8 cellular contexts compared by ENCODE assay signal in the genomic region with DNA sequence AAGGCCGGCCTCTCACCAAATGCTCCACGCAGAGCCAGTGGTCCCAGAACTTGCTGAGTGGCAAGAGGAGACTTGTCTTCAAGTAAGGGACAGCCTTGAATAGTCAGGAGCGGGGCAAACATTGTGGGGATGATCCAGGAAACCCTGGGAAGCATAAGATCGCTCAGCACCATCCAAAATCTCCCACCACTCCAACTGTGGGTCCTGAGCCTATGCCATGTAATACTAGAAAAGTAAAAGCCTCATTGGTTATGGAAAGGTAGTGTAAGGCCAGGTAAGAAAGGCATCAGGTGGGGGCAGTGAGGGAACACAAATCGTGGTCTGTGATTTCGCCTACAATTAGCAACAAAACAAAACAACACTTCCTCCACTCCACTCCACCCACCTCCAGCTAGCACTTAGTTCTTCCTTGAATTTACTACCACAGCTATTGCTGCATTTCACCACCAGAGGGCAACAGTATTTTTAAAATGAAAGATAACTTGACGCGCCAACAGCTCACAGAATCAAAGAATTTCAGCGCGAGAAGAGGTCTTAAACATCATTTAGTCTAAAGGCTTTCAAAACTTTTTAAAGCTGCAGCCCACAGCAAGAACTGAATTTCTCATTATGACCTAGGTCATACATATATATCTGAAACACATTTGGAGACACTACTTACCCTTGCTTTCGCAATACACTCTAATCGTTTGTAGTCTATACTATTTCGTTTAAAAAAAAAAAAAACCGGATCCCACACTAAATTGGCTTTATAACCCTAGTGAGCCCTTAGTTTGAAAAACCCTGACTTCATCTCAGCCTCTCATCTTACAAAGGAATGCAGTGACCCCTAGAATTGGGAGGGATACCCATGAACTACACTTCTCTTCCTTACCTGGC. TPM values are rescaled to one million over a fixed set of nuclear protein-coding genes. Genes with fewer than 3 reads are reported as not detected.
A peak's percentile ranks its signal among the peaks of the same experiment; 100 is the strongest.
DNase-seq lines count a peak whose midpoint lies in the region; ATAC-seq, FAIRE-seq and TF ChIP-seq lines count a peak whose summit lies in the region.

No MANE protein-coding gene starts in this region.

- H3K36me3 Mint-ChIP-seq in T-helper 17 cell (ENCODE audit: low read depth), result no peaks in the 10 kb centered on the region

- FAIRE-seq in GM12891 (lab: Jason Lieb, UNC) (peak; percentile 55), HepG2 (lab: Jason Lieb, UNC) (peak; percentile 36)

- H3K27me3 Mint-ChIP-seq in T-helper 17 cell, result no peaks in the 10 kb centered on the region

- POLR2A ChIA-PET in HepG2 (lab: Yijun Ruan, JAX), result interaction anchor here (0.8 to 1.5 kb wide), 3 partner anchors 62 to 74 kb away, joined by 3 to 6 read pairs (median 4); partner anchors contain the start of gene MFSD1

- peak; percentile 63 for ATAC-seq in HG02798 (IDR thresholded peaks at IDR 0.05; ENCODE audit: poor library complexity, unreplicated experiment)
- ATAC-seq in T-helper 17 cell, result peak; percentile 71
- peak; percentile 72 for ATAC-seq in HepG2

- H3K79me2 ChIP-seq in HepG2 (ENCODE audit: insufficient read depth, low read length), result no peaks in the 10 kb centered on the region

- H3K4me1 Mint-ChIP-seq in T-helper 17 cell, result peaks cover 18% of the 10 kb centered on the region

- no peaks in the 10 kb centered on the region for H3K36me3 ChIP-seq in HepG2 (replicated peaks in 1 of 2; ENCODE audit: control insufficient read depth in 1 of 2, insufficient read depth in 2 of 2, low read length in 2 of 2)

- no peaks in the 10 kb centered on the region for H3K27me3 ChIP-seq in HepG2 (ENCODE audit: control insufficient read depth in 1 of 2, insufficient read depth in 2 of 2, low read length in 2 of 2)

- intact Hi-C loops in HepG2 (cut with micrococcal nuclease; ENCODE audit: unreplicated experiment), result loop anchor here (1.0 to 5.0 kb wide), 2 partner anchors 40 to 64 kb away; no protein-coding TSS in a partner anchor

- H3K9me3 ChIP-seq in T-helper 17 cell (ENCODE audit: control insufficient read depth, low read length, poor library complexity, severe bottlenecking) (no peaks in the 10 kb centered on the region), HepG2 (ENCODE audit: low read length) (no peaks in the 10 kb centered on the region)

- peak; percentile 75 for DNase-seq in AG10803 (ENCODE audit: low read depth)
- DNase-seq in GM12891 (ENCODE audit: insufficient read length, low spot score), result peak; percentile 54
- DNase-seq in NCI-H128 (lab: John Stamatoyannopoulos, UW; ENCODE audit: unreplicated experiment), result peak; percentile 67
- DNase-seq in T-helper 17 cell, result peak in 1 of 3 donors; percentile 16
- DNase-seq in HepG2 (ENCODE audit: low spot score), result peak; percentile 44
- peak; percentile 67 for DNase-seq in stromal cell of bone marrow (ENCODE audit: low read depth)

- CTCF ChIA-PET in HepG2 (lab: Yijun Ruan, JAX; ENCODE audit: low intra/inter-chr PET ratio, low total read pairs), result interaction anchor here (2.7 kb wide), 1 partner anchor 63 kb away, joined by 35 read pairs; no protein-coding TSS in a partner anchor

- H3K4me3 Mint-ChIP-seq in T-helper 17 cell, result peak overlapping the region; percentile 63

- H3K4me3 ChIP-seq in AG10803 (ENCODE audit: low read length), result no peak overlapping the region
- no peak overlapping the region; a peak in 1 of 6 replicates for H3K4me3 ChIP-seq in HepG2 (replicated peaks in 1 of 3; ENCODE audit: insufficient read depth in 1 of 3, low read depth in 2 of 3, low read length in 3 of 3)

- H2AFZ ChIP-seq in HepG2 (ENCODE audit: low read length), result no peak overlapping the region

- BruUV-seq in HepG2 (replicated peaks; lab: Mats Ljungman, UMichigan), result no TSS peak

- no peaks in the 10 kb centered on the region for H4K20me1 ChIP-seq in HepG2 (ENCODE audit: insufficient read depth, low read length)

- peak overlapping the region; percentile 33 for H3K4me2 ChIP-seq in HepG2 (ENCODE audit: low read depth, low read length)

- TF ChIP-seq EP300 in HepG2 (IDR thresholded peaks at IDR 0.05; ENCODE audit: low read depth in 2 of 2, low read length in 2 of 2) (no peak), HepG2 (CRISPR knock-in tag; IDR thresholded peaks at IDR 0.05; ENCODE audit: borderline replicate concordance) (no peak)

- in situ Hi-C loops in HepG2 (cut with HindIII; ENCODE audit: extremely low pct_ligation_motif_present, low pct_unique_long_range_greater_than_20kb), result loop anchor here (5.0 kb wide), 1 partner anchor 65 kb away; no protein-coding TSS in a partner anchor

- TF ChIP-seq POLR2A in GM12891 (IDR thresholded peaks at IDR 0.05; ENCODE audit: low read depth, low read length) (no peak), HepG2 (IDR thresholded peaks at IDR 0.05; ENCODE audit: insufficient read depth in 1 of 2, low read depth in 2 of 2, low read length in 2 of 2) (no peak)

- TF ChIP-seq CTCF in AG10803 (conservative IDR thresholded peaks at IDR 0.05; ENCODE audit: low read length) (peak; percentile 90), HepG2 (CRISPR knock-in tag; IDR thresholded peaks at IDR 0.05) (peak; percentile 74)

- peak overlapping the region; percentile 96 for H3K27ac Mint-ChIP-seq in T-helper 17 cell

- 0 out of 2 replicates have a peak, but pooled peaks have one; percentile 44 for TF ChIP-seq RAD21 in HepG2 (CRISPR knock-in tag; IDR thresholded peaks at IDR 0.05)

- H3K9ac ChIP-seq in HepG2 (ENCODE audit: insufficient read depth, low read depth, low read length), result no peak overlapping the region

- WGBS in HepG2 (ENCODE audit: low lambda C conversion rate), result 32% methylated on average over 14 of the region's 14 CpGs

- peak overlapping the region; percentile 19 for H3K27ac ChIP-seq in cingulate gyrus (ENCODE audit: low read depth, low read length)
- no peak overlapping the region for H3K27ac ChIP-seq in HepG2 (ENCODE audit: extremely low read length, insufficient read depth, low read length)

- H3K4me1 ChIP-seq in HepG2 (ENCODE audit: insufficient read depth, low read length), result peaks cover 30% of the 10 kb centered on the region

TF ChIP-seq in GM12891, 5 proteins besides CTCF, POLR2A, EP300 and RAD21 (continues in another document):
- no peak for TF ChIP-seq PAX5 (IDR thresholded peaks at IDR 0.05; ENCODE audit: insufficient read depth, low read length, severe bottlenecking)
- no peak for TF ChIP-seq SPI1 (IDR thresholded peaks at IDR 0.05; ENCODE audit: low read depth, low read length)

TF ChIP-seq in HepG2, 621 proteins besides CTCF, POLR2A, EP300 and RAD21 (continues in another document):
- TF ChIP-seq NAIF1 (CRISPR knock-in tag; IDR thresholded peaks at IDR 0.05; ENCODE audit: borderline replicate concordance) (peak; percentile 66; the same call in 1 of the 2 replicates), STAG1 (CRISPR knock-in tag; IDR thresholded peaks at IDR 0.05) (peak; percentile 64)

RNA-seq across cellular contexts. Expression of gene RARRES1, which starts 4.5 kb away (rescaled TPM):
- not detected for polyA plus RNA-seq in GM12891 (2012; ENCODE audit: low read depth, missing spikeins)
- total RNA-seq in T-helper 17 cell (not detected), HepG2 (2016; rRNA removed; fragmentation: Illumina TruSeq; extraction: Trizol) (not detected in 2 replicates)
- not detected in 2 replicates for total RNA-seq in HepG2 (2016; cell fraction: cytosol; rRNA removed; fragmentation: Illumina TruSeq; extraction: Trizol; ENCODE audit: low read depth)
- total RNA-seq in HepG2 (2016; cell fraction: insoluble cytoplasmic fraction; rRNA removed; fragmentation: Illumina TruSeq; extraction: Trizol), result not detected in 2 replicates
- not detected in 2 replicates for total RNA-seq in HepG2 (2016; cell fraction: membrane; rRNA removed; fragmentation: Illumina TruSeq; extraction: Trizol)
- total RNA-seq in HepG2 (2016; cell fraction: nucleus; rRNA removed; fragmentation: Illumina TruSeq; extraction: Trizol), result not detected in 2 replicates
- polyA plus RNA-seq in HepG2 (2011; rRNA removed), result not detected in 2 replicates
- polyA plus RNA-seq in HepG2 (2011; cell fraction: cytosol; rRNA removed), result not detected in 2 replicates
- not detected in 2 replicates for polyA plus RNA-seq in HepG2 (2011; cell fraction: nucleus; rRNA removed)
- polyA plus RNA-seq in HepG2 (2012), result not detected in 2 replicates
- not detected in 2 replicates for polyA plus RNA-seq in HepG2 (2016; cell fraction: cytosol; fragmentation: Illumina TruSeq; extraction: Trizol; ENCODE audit: low read depth)
- polyA plus RNA-seq in HepG2 (2016; cell fraction: insoluble cytoplasmic fraction; fragmentation: Illumina TruSeq; extraction: Trizol; ENCODE audit: low read depth), result not detected in 2 replicates
- polyA plus RNA-seq in HepG2 (2016; cell fraction: membrane; fragmentation: Illumina TruSeq; extraction: Trizol; ENCODE audit: low read depth), result not detected in 2 replicates
- not detected in 2 replicates for polyA plus RNA-seq in HepG2 (2016; cell fraction: nucleus; fragmentation: Illumina TruSeq; extraction: Trizol; ENCODE audit: insufficient read depth, low read depth)
- 0.63 TPM in 1 of 2 replicates, not detected in the other for polyA minus RNA-seq in HepG2 (2011; rRNA and poly(A)+ RNA removed; ENCODE audit: low replicate concordance)
- not detected in 2 replicates for polyA minus RNA-seq in HepG2 (2011; cell fraction: cytosol; rRNA and poly(A)+ RNA removed)
- not detected in 2 replicates for polyA minus RNA-seq in HepG2 (2011; cell fraction: nucleus; rRNA and poly(A)+ RNA removed)

RNA-seq across cellular contexts. Expression of gene LXN, which starts 55.3 kb away (rescaled TPM):
- 14.3 TPM for polyA plus RNA-seq in GM12891 (2012; ENCODE audit: low read depth, missing spikeins)
- total RNA-seq in T-helper 17 cell, result 1 to 10 TPM; 3.6 to 5.6 TPM
- not detected in 2 replicates for total RNA-seq in HepG2 (2016; rRNA removed; fragmentation: Illumina TruSeq; extraction: Trizol)
- total RNA-seq in HepG2 (2016; cell fraction: cytosol; rRNA removed; fragmentation: Illumina TruSeq; extraction: Trizol; ENCODE audit: low read depth), result not detected in 2 replicates
- total RNA-seq in HepG2 (2016; cell fraction: insoluble cytoplasmic fraction; rRNA removed; fragmentation: Illumina TruSeq; extraction: Trizol), result not detected in 2 replicates
- total RNA-seq in HepG2 (2016; cell fraction: membrane; rRNA removed; fragmentation: Illumina TruSeq; extraction: Trizol), result not detected in 2 replicates
- total RNA-seq in HepG2 (2016; cell fraction: nucleus; rRNA removed; fragmentation: Illumina TruSeq; extraction: Trizol), result not detected in 2 replicates
- not detected in 2 replicates for polyA plus RNA-seq in HepG2 (2011; rRNA removed)
- polyA plus RNA-seq in HepG2 (2011; cell fraction: cytosol; rRNA removed), result not detected in 2 replicates
- polyA plus RNA-seq in HepG2 (2011; cell fraction: nucleus; rRNA removed), result not detected in 2 replicates
- polyA plus RNA-seq in HepG2 (2012), result not detected in 2 replicates
- not detected in 2 replicates for polyA plus RNA-seq in HepG2 (2016; cell fraction: cytosol; fragmentation: Illumina TruSeq; extraction: Trizol; ENCODE audit: low read depth)
- not detected in 2 replicates for polyA plus RNA-seq in HepG2 (2016; cell fraction: insoluble cytoplasmic fraction; fragmentation: Illumina TruSeq; extraction: Trizol; ENCODE audit: low read depth)
- not detected in 2 replicates for polyA plus RNA-seq in HepG2 (2016; cell fraction: membrane; fragmentation: Illumina TruSeq; extraction: Trizol; ENCODE audit: low read depth)
- not detected in 2 replicates for polyA plus RNA-seq in HepG2 (2016; cell fraction: nucleus; fragmentation: Illumina TruSeq; extraction: Trizol; ENCODE audit: insufficient read depth, low read depth)
- polyA minus RNA-seq in HepG2 (2011; rRNA and poly(A)+ RNA removed; ENCODE audit: low replicate concordance), result 10.7 TPM in 1 of 2 replicates, not detected in the other
- 0.53 TPM in 1 of 2 replicates, not detected in the other for polyA minus RNA-seq in HepG2 (2011; cell fraction: cytosol; rRNA and poly(A)+ RNA removed)
- polyA minus RNA-seq in HepG2 (2011; cell fraction: nucleus; rRNA and poly(A)+ RNA removed), result not detected in 2 replicates
